1 cellular context compared by ENCODE assay signal in the genomic region with DNA sequence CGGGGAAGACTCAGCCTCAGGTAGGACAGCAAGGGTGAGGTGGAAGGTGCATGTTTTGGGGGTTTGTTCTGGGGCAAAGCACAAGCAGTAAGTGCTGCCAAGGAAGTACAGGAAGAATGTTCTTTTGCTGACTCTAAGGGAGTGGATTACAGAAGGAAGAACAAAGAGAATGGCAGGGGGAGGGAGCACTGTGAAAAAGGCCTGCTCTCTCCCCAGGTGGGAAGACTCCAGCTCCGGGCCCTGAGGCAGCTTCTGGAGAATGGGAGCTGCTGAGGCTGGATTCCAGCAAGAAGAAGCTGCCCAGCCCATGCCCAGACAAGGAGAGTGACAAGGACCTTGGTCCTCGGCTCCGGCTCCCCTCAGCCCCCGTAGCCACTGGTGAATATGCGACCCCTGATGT.
TF ChIP-seq lines count a peak whose summit lies in the region.

No MANE protein-coding gene starts in this region.

TF ChIP-seq in HepG2, 621 proteins besides CTCF, POLR2A, EP300 and RAD21:
- no peak for TF ChIP-seq ZBTB7B (CRISPR knock-in tag; IDR thresholded peaks at IDR 0.05)
- no peak for TF ChIP-seq ZNF557 (CRISPR knock-in tag; IDR thresholded peaks at IDR 0.05)
- TF ChIP-seq ZNF232 (CRISPR knock-in tag; IDR thresholded peaks at IDR 0.05; ENCODE audit: borderline replicate concordance), result no peak
- no peak for TF ChIP-seq NFATC3 (CRISPR knock-in tag; IDR thresholded peaks at IDR 0.05)
- TF ChIP-seq HIVEP1 (CRISPR knock-in tag; IDR thresholded peaks at IDR 0.05), result no peak
- no peak for TF ChIP-seq ZNF629 (CRISPR knock-in tag; conservative IDR thresholded peaks at IDR 0.05)
